Comparison of ENCODE assay signal across 10 cellular contexts in the genomic region with DNA sequence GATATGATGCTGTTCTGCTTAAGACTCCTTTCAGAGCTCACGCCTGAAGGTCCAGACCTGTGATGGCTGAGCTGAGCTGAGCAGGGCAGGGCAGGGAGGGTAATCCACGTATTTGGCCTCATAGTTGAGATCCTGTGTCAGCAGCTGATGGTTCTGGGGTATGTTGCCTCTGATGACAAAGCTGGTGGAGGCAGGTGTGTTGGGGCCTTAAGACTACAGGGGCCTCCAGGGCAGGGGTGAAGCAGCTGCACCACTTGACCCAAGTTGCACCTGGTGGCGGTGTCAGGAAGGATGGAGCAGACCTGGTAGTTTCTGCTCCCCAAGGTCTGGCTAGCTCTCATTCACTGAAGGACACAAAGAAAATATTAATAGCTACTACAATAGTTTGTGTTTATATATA.
DNase-seq lines count a peak whose midpoint lies in the region; ATAC-seq lines count a peak whose summit lies in the region.
"Had no signal": no experiment of that assay in that cellular context is flagged by ENCODE, and none has a peak within 500 bp of the region (broad histone marks: within the 10 kb centered on the region; RNA-seq: fewer than 3 reads in every experiment).

No MANE protein-coding gene starts in this region.

- DNase-seq in COLO668 (lab: John Stamatoyannopoulos, UW; ENCODE audit: unreplicated experiment) (peak; percentile 67), DMS53 treated with DMSO at 0.1 percent for 48 hours (lab: John Stamatoyannopoulos, UW; ENCODE audit: unreplicated experiment) (peak; percentile 28), NCI-H510A (lab: John Stamatoyannopoulos, UW) (peak; percentile 58), SHP77 (lab: John Stamatoyannopoulos, UW) (peak; percentile 64 to 80), glomerular visceral epithelial cell (ENCODE audit: extremely low spot score) (no peak)
- no peak for DNase-seq in activated effector memory CD4-positive, alpha-beta T cell treated with anti-CD3 and anti-CD28 coated beads, Interleukin-2, amount 50 U/mL, for 16 hours
- DNase-seq: DMS79; NK-92 treated with Interleukin-12 subunit alpha and Interleukin-12 subunit beta, amount 100 ng/mL, for 24 hours; SIG-M5 had no signal

- ATAC-seq in GM21786 (IDR thresholded peaks at IDR 0.05; ENCODE audit: unreplicated experiment), result no peak

Comparison
In these comparisons a context has a peak if more than half of its experiments do, and no peak if none do; other contexts are left out.
1. DNase-seq: peak in COLO668 (single experiment), DMS53 treated with DMSO at 0.1 percent for 48 hours (single experiment), NCI-H510A (single experiment) and SHP77 (2 of 2); none in glomerular visceral epithelial cell (single experiment) and activated effector memory CD4-positive, alpha-beta T cell treated with anti-CD3 and anti-CD28 coated beads, Interleukin-2, amount 50 U/mL, for 16 hours (single experiment).